In the genomic region with DNA sequence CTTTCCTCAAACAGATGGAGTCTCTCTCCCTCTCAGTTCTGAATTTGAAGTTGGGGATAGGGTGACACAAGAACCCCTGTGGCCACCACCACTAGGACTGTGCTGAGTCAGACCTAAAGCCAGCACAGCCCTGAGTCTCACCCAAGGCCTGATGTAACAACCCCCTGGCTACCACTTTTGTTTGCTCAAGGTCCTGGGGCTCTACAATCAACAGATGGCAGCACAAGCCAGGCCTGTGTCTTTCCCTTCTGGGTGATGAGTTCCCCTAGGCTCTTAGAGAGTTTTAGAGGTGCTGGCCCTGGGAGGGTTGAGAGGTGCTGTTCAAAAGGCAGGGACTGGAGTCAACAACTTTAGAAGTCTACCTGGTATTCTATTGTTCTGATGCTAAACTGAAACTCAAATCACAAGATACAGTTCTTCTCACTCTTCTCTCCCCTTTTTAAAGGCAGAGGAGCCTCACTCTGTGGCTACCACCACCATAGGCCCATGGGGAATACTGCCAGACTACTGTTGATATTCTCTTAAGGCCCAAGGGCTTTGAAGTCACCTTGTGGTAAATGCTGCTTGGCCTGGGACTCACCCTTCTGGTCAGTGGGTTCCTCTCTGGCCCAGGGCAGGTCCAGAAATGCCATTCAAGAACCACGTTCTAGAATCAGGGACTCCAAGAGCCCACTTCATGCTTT, we compare ENCODE assay signal across 10 cellular contexts. TPM values are rescaled to one million over a fixed set of nuclear protein-coding genes. Genes with fewer than 3 reads are reported as not detected.
DNase-seq lines count a peak whose midpoint lies in the region; ATAC-seq and TF ChIP-seq lines count a peak whose summit lies in the region.
"Had no signal": no experiment of that assay in that cellular context is flagged by ENCODE, and none has a peak within 500 bp of the region (broad histone marks: within the 10 kb centered on the region; RNA-seq: fewer than 3 reads in every experiment).

No MANE protein-coding gene starts in this region.

- no peak for TF ChIP-seq POLR2A in spleen (IDR thresholded peaks at IDR 0.05)

- no peaks in the 10 kb centered on the region for H3K4me1 ChIP-seq in spleen

- ATAC-seq in GM18520 (IDR thresholded peaks at IDR 0.05; ENCODE audit: unreplicated experiment), result peak; percentile 46
- peak; percentile 77 for ATAC-seq in GM21737 (IDR thresholded peaks at IDR 0.05; ENCODE audit: unreplicated experiment)

- H3K4me3 Mint-ChIP-seq in osteocyte (ENCODE audit: unreplicated experiment), result no peak overlapping the region

- H3K27ac ChIP-seq in spleen, result no peak overlapping the region

- no peaks in the 10 kb centered on the region for H3K27me3 ChIP-seq in spleen (replicated peaks in 1 of 7)

- H3K27ac Mint-ChIP-seq in osteocyte (ENCODE audit: unreplicated experiment), result no peak overlapping the region

- H3K27me3 Mint-ChIP-seq in osteocyte (ENCODE audit: unreplicated experiment), result peaks cover 1% of the 10 kb centered on the region

- DNase-seq in LNCaP clone FGC (ENCODE audit: low read depth), result no peak
- DNase-seq in fibroblast of the aortic adventitia (ENCODE audit: low read depth), result peak; percentile 0
- DNase-seq in osteocyte (ENCODE audit: extremely low spot score, unreplicated experiment), result no peak
- DNase-seq in NCI-H128 (lab: John Stamatoyannopoulos, UW; ENCODE audit: unreplicated experiment), result no peak
- DNase-seq in spleen, result no peak
- no peak for DNase-seq in midbrain (lab: John Stamatoyannopoulos, UW)

- H3K4me3 ChIP-seq in LNCaP clone FGC (ENCODE audit: low read depth, low read length), result no peak overlapping the region
- H3K4me3 ChIP-seq in fibroblast of the aortic adventitia (ENCODE audit: low read depth, low read length), result no peak overlapping the region
- H3K4me3 ChIP-seq in spleen, result no peak overlapping the region

- WGBS in spleen, 5 donors, result 33 to 100% (median 65%) methylated on average over 1 of the region's 1 CpG

- TF ChIP-seq CTCF in LNCaP clone FGC (IDR thresholded peaks at IDR 0.05; ENCODE audit: control insufficient read depth, extremely low read depth, insufficient read depth) (peak; percentile 44; the same call in 1 of the 2 replicates), fibroblast of the aortic adventitia (IDR thresholded peaks at IDR 0.05; ENCODE audit: insufficient read depth, low read length) (no peak), osteocyte (IDR thresholded peaks at IDR 0.05) (no peak), spleen (IDR thresholded peaks at IDR 0.05 in 8 of 11, conservative IDR thresholded peaks at IDR 0.05 in 3 of 11) (no peak)

- no peaks in the 10 kb centered on the region for H3K36me3 ChIP-seq in spleen

- no peaks in the 10 kb centered on the region for H3K36me3 Mint-ChIP-seq in osteocyte (ENCODE audit: unreplicated experiment)

- intact Hi-C loops in spleen (cut with DNase I; ENCODE audit: low total_unique reads), result no loop called here

- H3K9me3 ChIP-seq in spleen, result peaks cover 0 to 39% (median 28%) of the 10 kb centered on the region in 8 donors

- H3K9me3 Mint-ChIP-seq in osteocyte (ENCODE audit: unreplicated experiment), result peaks cover 4% of the 10 kb centered on the region

- no peaks in the 10 kb centered on the region for H3K4me1 Mint-ChIP-seq in osteocyte (ENCODE audit: unreplicated experiment)

RNA-seq across cellular contexts. Expression of gene OR5K4, which starts 6.5 kb away (rescaled TPM):
- not detected in 2 replicates for total RNA-seq in fibroblast of the aortic adventitia (ENCODE audit: low replicate concordance)
- not detected in 2 replicates for total RNA-seq in osteocyte
- total RNA-seq in spleen, result not detected
- polyA plus RNA-seq in spleen, result not detected
- total RNA-seq: mononuclear cell; T-helper 1 cell treated with Interleukin-12 subunit alpha and Interleukin-12 subunit beta and Interleukin-4 antibody, amounts not matched to agents 30 ng/mL and 1 ng/mL, for 36 hours had no signal

RNA-seq across cellular contexts. Expression of gene OR5K3, which starts 30.3 kb away (rescaled TPM):
- total RNA-seq in fibroblast of the aortic adventitia (ENCODE audit: low replicate concordance) (not detected in 2 replicates), osteocyte (not detected in 2 replicates), spleen (not detected)
- not detected for polyA plus RNA-seq in spleen
- total RNA-seq: T-helper 1 cell treated with Interleukin-12 subunit alpha and Interleukin-12 subunit beta and Interleukin-4 antibody, amounts not matched to agents 30 ng/mL and 1 ng/mL, for 36 hours had no signal
